1 cellular context compared by ENCODE assay signal in genomic region chr2:199979841-199980628, GRCh38.
A peak's percentile ranks its signal among the peaks of the same experiment; 100 is the strongest.
TF ChIP-seq lines count a peak whose summit lies in the region.

No MANE protein-coding gene starts in this region.

TF ChIP-seq in HepG2, 621 proteins besides CTCF, POLR2A, EP300 and RAD21 (continued from another document and continues in another):
- TF ChIP-seq CEBPB (IDR thresholded peaks at IDR 0.05; ENCODE audit: borderline replicate concordance, low read depth, low read length) (peak; percentile 57; the same call in 1 of the 2 replicates), KMT2A (CRISPR knock-in tag; IDR thresholded peaks at IDR 0.05) (peak; percentile 60; the same call in 1 of the 2 replicates), TOPORS (CRISPR knock-in tag; IDR thresholded peaks at IDR 0.05) (no peak), ZMYM2 (CRISPR knock-in tag; IDR thresholded peaks at IDR 0.05) (no peak), ZNF546 (CRISPR knock-in tag; conservative IDR thresholded peaks at IDR 0.05) (no peak), MEIS1 (CRISPR knock-in tag; IDR thresholded peaks at IDR 0.05; ENCODE audit: borderline replicate concordance) (0 out of 2 replicates have a peak, but pooled peaks have one; percentile 48), RXRB (CRISPR knock-in tag; IDR thresholded peaks at IDR 0.05; ENCODE audit: borderline replicate concordance) (0 out of 2 replicates have a peak, but pooled peaks have one; percentile 14), ZNF639 (CRISPR knock-in tag; conservative IDR thresholded peaks at IDR 0.05) (no peak), RFX3 (CRISPR knock-in tag; IDR thresholded peaks at IDR 0.05) (no peak), HMGXB3 (CRISPR knock-in tag; IDR thresholded peaks at IDR 0.05; ENCODE audit: borderline replicate concordance) (0 out of 2 replicates have a peak, but pooled peaks have one; percentile 40), ZBTB4 (CRISPR knock-in tag; IDR thresholded peaks at IDR 0.05; ENCODE audit: borderline replicate concordance) (no peak), ZNF598 (CRISPR knock-in tag; IDR thresholded peaks at IDR 0.05; ENCODE audit: borderline replicate concordance) (peak; percentile 65; the same call in 1 of the 2 replicates), MAX (IDR thresholded peaks at IDR 0.05) (no peak), DZIP1 (CRISPR knock-in tag; IDR thresholded peaks at IDR 0.05) (no peak), RORA (CRISPR knock-in tag; IDR thresholded peaks at IDR 0.05) (no peak), ZNF614 (CRISPR knock-in tag; IDR thresholded peaks at IDR 0.05; ENCODE audit: borderline replicate concordance) (peak; percentile 79), TRAFD1 (CRISPR knock-in tag; IDR thresholded peaks at IDR 0.05; ENCODE audit: borderline replicate concordance) (no peak), ZSCAN31 (CRISPR knock-in tag; IDR thresholded peaks at IDR 0.05; ENCODE audit: low read depth) (no peak), PCBP2 (optimal IDR thresholded peaks at IDR 0.05; ENCODE audit: low read depth, low read length, poor library complexity, severe bottlenecking) (no peak), SMC3 (IDR thresholded peaks at IDR 0.05; ENCODE audit: low read length) (peak; percentile 89), ZNF3 (CRISPR knock-in tag; IDR thresholded peaks at IDR 0.05) (no peak), PAF1 (CRISPR knock-in tag; IDR thresholded peaks at IDR 0.05) (no peak), IRX3 (CRISPR knock-in tag; IDR thresholded peaks at IDR 0.05; ENCODE audit: borderline replicate concordance, low read depth) (no peak), ZNF549 (CRISPR knock-in tag; IDR thresholded peaks at IDR 0.05) (no peak), ADNP (CRISPR knock-in tag; IDR thresholded peaks at IDR 0.05) (no peak), SP5 (CRISPR knock-in tag; IDR thresholded peaks at IDR 0.05; ENCODE audit: borderline replicate concordance, low read depth) (no peak), ZBTB7B (CRISPR knock-in tag; IDR thresholded peaks at IDR 0.05) (0 out of 2 replicates have a peak, but pooled peaks have one; percentile 30), FOXA3 (CRISPR knock-in tag; IDR thresholded peaks at IDR 0.05) (0 out of 2 replicates have a peak, but pooled peaks have one; percentile 10), BRD4 (CRISPR knock-in tag; IDR thresholded peaks at IDR 0.05) (no peak), PITX1 (CRISPR knock-in tag; IDR thresholded peaks at IDR 0.05) (no peak), PPARG (CRISPR knock-in tag; conservative IDR thresholded peaks at IDR 0.05) (no peak), ZZZ3 (CRISPR knock-in tag; IDR thresholded peaks at IDR 0.05; ENCODE audit: borderline replicate concordance) (no peak), ZNF12 (CRISPR knock-in tag; IDR thresholded peaks at IDR 0.05) (no peak), ZNF660 (CRISPR knock-in tag; IDR thresholded peaks at IDR 0.05; ENCODE audit: borderline replicate concordance, low read depth) (no peak), ZNF644 (CRISPR knock-in tag; IDR thresholded peaks at IDR 0.05; ENCODE audit: low read depth) (no peak)
- TF ChIP-seq, protein P1, sequence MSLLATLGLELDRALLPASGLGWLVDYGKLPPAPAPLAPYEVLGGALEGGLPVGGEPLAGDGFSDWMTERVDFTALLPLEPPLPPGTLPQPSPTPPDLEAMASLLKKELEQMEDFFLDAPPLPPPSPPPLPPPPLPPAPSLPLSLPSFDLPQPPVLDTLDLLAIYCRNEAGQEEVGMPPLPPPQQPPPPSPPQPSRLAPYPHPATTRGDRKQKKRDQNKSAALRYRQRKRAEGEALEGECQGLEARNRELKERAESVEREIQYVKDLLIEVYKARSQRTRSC (CRISPR knock-in tag; IDR thresholded peaks at IDR 0.05; ENCODE audit: low read depth): 0 out of 2 replicates have a peak, but pooled peaks have one; percentile 64
- TF ChIP-seq, protein P2, sequence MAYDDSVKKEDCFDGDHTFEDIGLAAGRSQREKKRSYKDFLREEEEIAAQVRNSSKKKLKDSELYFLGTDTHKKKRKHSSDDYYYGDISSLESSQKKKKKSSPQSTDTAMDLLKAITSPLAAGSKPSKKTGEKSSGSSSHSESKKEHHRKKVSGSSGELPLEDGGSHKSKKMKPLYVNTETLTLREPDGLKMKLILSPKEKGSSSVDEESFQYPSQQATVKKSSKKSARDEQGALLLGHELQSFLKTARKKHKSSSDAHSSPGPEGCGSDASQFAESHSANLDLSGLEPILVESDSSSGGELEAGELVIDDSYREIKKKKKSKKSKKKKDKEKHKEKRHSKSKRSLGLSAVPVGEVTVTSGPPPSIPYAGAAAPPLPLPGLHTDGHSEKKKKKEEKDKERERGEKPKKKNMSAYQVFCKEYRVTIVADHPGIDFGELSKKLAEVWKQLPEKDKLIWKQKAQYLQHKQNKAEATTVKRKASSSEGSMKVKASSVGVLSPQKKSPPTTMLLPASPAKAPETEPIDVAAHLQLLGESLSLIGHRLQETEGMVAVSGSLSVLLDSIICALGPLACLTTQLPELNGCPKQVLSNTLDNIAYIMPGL (CRISPR knock-in tag; IDR thresholded peaks at IDR 0.05; ENCODE audit: borderline replicate concordance in 1 of 2, low read depth in 1 of 2): peak; percentile 58 to 64; a peak in 2 of 4 replicates
- TF ChIP-seq, protein P3, sequence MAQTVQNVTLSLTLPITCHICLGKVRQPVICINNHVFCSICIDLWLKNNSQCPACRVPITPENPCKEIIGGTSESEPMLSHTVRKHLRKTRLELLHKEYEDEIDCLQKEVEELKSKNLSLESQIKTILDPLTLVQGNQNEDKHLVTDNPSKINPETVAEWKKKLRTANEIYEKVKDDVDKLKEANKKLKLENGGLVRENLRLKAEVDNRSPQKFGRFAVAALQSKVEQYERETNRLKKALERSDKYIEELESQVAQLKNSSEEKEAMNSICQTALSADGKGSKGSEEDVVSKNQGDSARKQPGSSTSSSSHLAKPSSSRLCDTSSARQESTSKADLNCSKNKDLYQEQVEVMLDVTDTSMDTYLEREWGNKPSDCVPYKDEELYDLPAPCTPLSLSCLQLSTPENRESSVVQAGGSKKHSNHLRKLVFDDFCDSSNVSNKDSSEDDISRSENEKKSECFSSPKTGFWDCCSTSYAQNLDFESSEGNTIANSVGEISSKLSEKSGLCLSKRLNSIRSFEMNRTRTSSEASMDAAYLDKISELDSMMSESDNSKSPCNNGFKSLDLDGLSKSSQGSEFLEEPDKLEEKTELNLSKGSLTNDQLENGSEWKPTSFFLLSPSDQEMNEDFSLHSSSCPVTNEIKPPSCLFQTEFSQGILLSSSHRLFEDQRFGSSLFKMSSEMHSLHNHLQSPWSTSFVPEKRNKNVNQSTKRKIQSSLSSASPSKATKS (CRISPR knock-in tag; IDR thresholded peaks at IDR 0.05): no peak
- TF ChIP-seq, protein P4, sequence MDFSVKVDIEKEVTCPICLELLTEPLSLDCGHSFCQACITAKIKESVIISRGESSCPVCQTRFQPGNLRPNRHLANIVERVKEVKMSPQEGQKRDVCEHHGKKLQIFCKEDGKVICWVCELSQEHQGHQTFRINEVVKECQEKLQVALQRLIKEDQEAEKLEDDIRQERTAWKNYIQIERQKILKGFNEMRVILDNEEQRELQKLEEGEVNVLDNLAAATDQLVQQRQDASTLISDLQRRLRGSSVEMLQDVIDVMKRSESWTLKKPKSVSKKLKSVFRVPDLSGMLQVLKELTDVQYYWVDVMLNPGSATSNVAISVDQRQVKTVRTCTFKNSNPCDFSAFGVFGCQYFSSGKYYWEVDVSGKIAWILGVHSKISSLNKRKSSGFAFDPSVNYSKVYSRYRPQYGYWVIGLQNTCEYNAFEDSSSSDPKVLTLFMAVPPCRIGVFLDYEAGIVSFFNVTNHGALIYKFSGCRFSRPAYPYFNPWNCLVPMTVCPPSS (IDR thresholded peaks at IDR 0.05): no peak
